8 cellular contexts compared by ENCODE assay signal in the genomic region with DNA sequence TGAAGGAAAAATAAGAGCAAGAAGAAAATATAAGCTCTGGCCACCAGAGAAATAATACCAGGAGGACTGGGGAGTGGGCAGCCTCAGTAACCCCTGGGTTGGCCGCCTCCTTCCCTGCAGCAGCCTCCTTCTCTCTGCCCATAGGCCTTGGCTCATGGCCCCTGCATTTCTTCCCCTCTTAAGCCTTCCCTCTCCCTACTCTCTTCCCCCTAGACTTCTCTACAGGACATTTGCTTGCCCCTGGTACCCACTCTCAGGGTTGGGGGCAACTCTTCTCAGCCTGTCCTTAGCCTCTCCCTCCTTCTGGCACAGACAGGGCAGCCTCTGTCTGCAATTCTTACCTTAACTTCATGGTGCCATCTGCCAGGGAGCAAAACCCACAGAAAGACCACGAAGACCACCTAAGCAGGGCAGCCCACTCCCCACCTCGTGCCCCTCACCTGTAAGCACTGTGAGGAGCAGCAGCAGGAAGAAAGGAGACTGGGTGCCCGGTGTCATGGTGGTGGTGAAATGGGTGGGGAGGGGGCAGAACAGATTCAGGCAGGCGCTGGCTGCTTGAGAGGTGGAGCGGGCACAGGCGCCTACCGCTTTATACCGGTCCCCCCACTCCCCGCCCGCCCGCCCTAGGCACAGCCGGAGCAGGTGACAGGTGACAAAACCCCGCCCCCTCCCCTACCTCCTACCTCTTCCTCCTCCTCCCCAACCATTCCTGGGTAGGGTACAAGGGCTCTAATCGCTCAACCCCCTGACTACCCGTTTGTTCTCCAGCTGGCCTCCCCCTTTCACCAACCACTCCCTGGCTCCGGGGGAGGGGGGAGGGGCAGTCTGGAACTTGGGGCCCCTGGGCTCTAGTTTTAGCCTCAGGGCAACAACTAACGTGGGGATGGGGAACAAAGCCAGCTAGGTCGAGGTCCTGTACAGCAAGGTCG. TPM values are rescaled to one million over a fixed set of nuclear protein-coding genes. Genes with fewer than 3 reads are reported as not detected.
A peak's percentile ranks its signal among the peaks of the same experiment; 100 is the strongest.
DNase-seq lines count a peak whose midpoint lies in the region; ATAC-seq and FAIRE-seq lines count a peak whose summit lies in the region.

No MANE protein-coding gene starts in this region.

- H3K9me3 Mint-ChIP-seq in activated naive CD4-positive, alpha-beta T cell treated with anti-CD3 and anti-CD28 coated beads, Interleukin-2, amount 50 U/mL, for 72 hours, result no peaks in the 10 kb centered on the region

- peak overlapping the region; percentile 96 to 98 for H3K27ac Mint-ChIP-seq in activated naive CD4-positive, alpha-beta T cell treated with anti-CD3 and anti-CD28 coated beads, Interleukin-2, amount 50 U/mL, for 72 hours

- 13 to 34% (median 13%) methylated on average over 10 to 20 of the region's 20 CpGs for WGBS in small intestine, 3 donors

- peak overlapping the region; percentile 67 for H3K4me3 ChIP-seq in iPS-11a (ENCODE audit: low read depth, low read length)
- peak overlapping the region in 1 of 2 donors; percentile 35 for H3K4me3 ChIP-seq in small intestine (ENCODE audit: low read depth in 1 of 2, low read length in 2 of 2)

- no peaks in the 10 kb centered on the region for H3K27me3 ChIP-seq in small intestine (ENCODE audit: control insufficient read depth in 2 of 2, insufficient read depth in 2 of 2, low read length in 2 of 2)

- peak; percentile 31 for DNase-seq in ELF-1 (ENCODE audit: low read depth, low spot score)
- peak; percentile 72 for DNase-seq in NCI-H2029 treated with DMSO at 0.1 percent for 48 hours (lab: John Stamatoyannopoulos, UW)
- no peak for DNase-seq in activated naive CD4-positive, alpha-beta T cell treated with anti-CD3 and anti-CD28 coated beads, Interleukin-2, amount 50 U/mL, for 72 hours (ENCODE audit: low spot score in 2 of 2)
- DNase-seq in small intestine, result peak; percentile 49
- no peak for DNase-seq in GM19239 (ENCODE audit: insufficient read length, low spot score)
- DNase-seq in dedifferentiated amniotic fluid mesenchymal stem cell (ENCODE audit: extremely low spot score), result no peak

- no peaks in the 10 kb centered on the region for H3K4me1 ChIP-seq in small intestine (ENCODE audit: control insufficient read depth in 2 of 2, insufficient read depth in 1 of 2, low read depth in 1 of 2, low read length in 1 of 2)

- FAIRE-seq in small intestine (lab: Jason Lieb, UNC) (no peak), GM19239 (lab: Jason Lieb, UNC) (no peak)

- H3K9me3 ChIP-seq in small intestine (ENCODE audit: control insufficient read depth, low read depth), result no peaks in the 10 kb centered on the region

- no peaks in the 10 kb centered on the region for H3K36me3 Mint-ChIP-seq in activated naive CD4-positive, alpha-beta T cell treated with anti-CD3 and anti-CD28 coated beads, Interleukin-2, amount 50 U/mL, for 72 hours

- peak; percentile 2 to 5 for ATAC-seq in activated naive CD4-positive, alpha-beta T cell treated with anti-CD3 and anti-CD28 coated beads, Interleukin-2, amount 50 U/mL, for 72 hours
- no peak for ATAC-seq in HG03025 (IDR thresholded peaks at IDR 0.05; ENCODE audit: low FRiP score, unreplicated experiment)

- H3K36me3 ChIP-seq in small intestine (ENCODE audit: control insufficient read depth in 2 of 2, insufficient read depth in 2 of 2, low read length in 2 of 2), result no peaks in the 10 kb centered on the region

- H3K27ac ChIP-seq in small intestine (ENCODE audit: low read depth in 1 of 2, low read length in 1 of 2), result peak overlapping the region in 1 of 2 donors; percentile 99

RNA-seq across cellular contexts. Expression of gene THBS3, which starts 15.1 kb away (rescaled TPM):
- 10 to 100 TPM; 17.2 to 23.6 TPM for total RNA-seq in activated naive CD4-positive, alpha-beta T cell treated with anti-CD3 and anti-CD28 coated beads, Interleukin-2, amount 50 U/mL, for 72 hours
- polyA plus RNA-seq in small intestine, result 10 to 100 TPM; 11.3 to 15.9 (median 13.8) TPM

RNA-seq across cellular contexts. Expression of gene MTX1, which starts 15.9 kb away (rescaled TPM):
- 10 to 100 TPM; 46.6 to 57.2 TPM for total RNA-seq in activated naive CD4-positive, alpha-beta T cell treated with anti-CD3 and anti-CD28 coated beads, Interleukin-2, amount 50 U/mL, for 72 hours
- polyA plus RNA-seq in small intestine, result 10 to 100 TPM; 44.9 to 72.2 (median 53.9) TPM

RNA-seq across cellular contexts. Expression of gene TRIM46, which starts 19.0 kb away (rescaled TPM):
- 10 to 100 TPM in 1 of 2 donors, 1 to 10 TPM in 1; 6.8 to 15.2 TPM for total RNA-seq in activated naive CD4-positive, alpha-beta T cell treated with anti-CD3 and anti-CD28 coated beads, Interleukin-2, amount 50 U/mL, for 72 hours
- polyA plus RNA-seq in small intestine, result under 1 TPM in 2 of 3 donors, not detected in 1; 0.27 to 0.57 TPM

RNA-seq across cellular contexts. Expression of gene KRTCAP2, which starts 19.5 kb away (rescaled TPM):
- 100 to 1,000 TPM; 106 to 162 TPM for total RNA-seq in activated naive CD4-positive, alpha-beta T cell treated with anti-CD3 and anti-CD28 coated beads, Interleukin-2, amount 50 U/mL, for 72 hours
- 100 to 1,000 TPM; 164 to 286 (median 239) TPM for polyA plus RNA-seq in small intestine

RNA-seq across cellular contexts. Expression of gene DPM3, which starts 52.3 kb away (rescaled TPM):
- 10 to 100 TPM; 26.4 to 40.8 TPM for total RNA-seq in activated naive CD4-positive, alpha-beta T cell treated with anti-CD3 and anti-CD28 coated beads, Interleukin-2, amount 50 U/mL, for 72 hours
- polyA plus RNA-seq in small intestine, result 100 to 1,000 TPM; 215 to 306 (median 261) TPM

Comparison
In these comparisons a context has a peak if more than half of its experiments do, and no peak if none do; other contexts are left out.
1. DNase-seq: peak in ELF-1 (single experiment), NCI-H2029 treated with DMSO at 0.1 percent for 48 hours (single experiment) and small intestine (single experiment); none in activated naive CD4-positive, alpha-beta T cell treated with anti-CD3 and anti-CD28 coated beads, Interleukin-2, amount 50 U/mL, for 72 hours (0 of 2), GM19239 (single experiment) and dedifferentiated amniotic fluid mesenchymal stem cell (single experiment).